In genomic region chr5:115243412-115243811, GRCh38 we compare ENCODE assay signal across 11 cellular contexts. TPM values are rescaled to one million over a fixed set of nuclear protein-coding genes. Genes with fewer than 3 reads are reported as not detected.
DNase-seq lines count a peak whose midpoint lies in the region; ATAC-seq and TF ChIP-seq lines count a peak whose summit lies in the region.
"Had no signal": no experiment of that assay in that cellular context is flagged by ENCODE, and none has a peak within 500 bp of the region (broad histone marks: within the 10 kb centered on the region; RNA-seq: fewer than 3 reads in every experiment).

No MANE protein-coding gene starts in this region.

- peaks cover 8% of the 10 kb centered on the region for H3K4me1 ChIP-seq in GM23248 (ENCODE audit: insufficient read depth)

- peaks cover 6% of the 10 kb centered on the region; the same call in 1 of the 2 replicates for H3F3A ChIP-seq in GM23248 (ENCODE audit: insufficient read depth)

- ATAC-seq in GM18511 (IDR thresholded peaks at IDR 0.05; ENCODE audit: unreplicated experiment) (peak; percentile 85), HG03558 (IDR thresholded peaks at IDR 0.05; ENCODE audit: extremely low read depth, unreplicated experiment) (peak; percentile 85)

- H3K4me2 ChIP-seq in GM23248 (ENCODE audit: unreplicated experiment): no peak overlapping the region

- no peaks in the 10 kb centered on the region for H3K27me3 ChIP-seq in GM23248 (replicated peaks; ENCODE audit: insufficient read depth)
- H3K27me3 ChIP-seq in WERI-Rb-1 (ENCODE audit: insufficient read depth, low read depth, severe bottlenecking): no peaks in the 10 kb centered on the region

- no peak overlapping the region for H3K4me3 ChIP-seq in GM23248
- H3K4me3 ChIP-seq in WERI-Rb-1 (ENCODE audit: low read depth, low read length): no peak overlapping the region

- TF ChIP-seq CTCF in WERI-Rb-1 (IDR thresholded peaks at IDR 0.05; ENCODE audit: low read depth, low read length): no peak

- H3K36me3 ChIP-seq in GM23248 (ENCODE audit: low read depth): peaks cover 15% of the 10 kb centered on the region
- no peaks in the 10 kb centered on the region; the same call in 1 of the 2 replicates for H3K36me3 ChIP-seq in WERI-Rb-1

- no peak overlapping the region for H3K27ac ChIP-seq in GM23248
- no peak overlapping the region for H3K27ac ChIP-seq in WERI-Rb-1

- DNase-seq in GM23248 (peak; percentile 67), glomerular visceral epithelial cell (ENCODE audit: extremely low spot score) (peak; percentile 15), WERI-Rb-1 (no peak), OCI-M1 (lab: John Stamatoyannopoulos, UW) (no peak), SHP77 (lab: John Stamatoyannopoulos, UW) (no peak), NCI-H1694 (lab: John Stamatoyannopoulos, UW) (no peak)
- DNase-seq: activated naive CD4-positive, alpha-beta T cell treated with anti-CD3 and anti-CD28 coated beads, Interleukin-2, amount 10 ng/mL, durations not matched to agents 7 days and 5 days; foreskin melanocyte; NCI-H2029 had no signal

- no peaks in the 10 kb centered on the region; the same call in 1 of the 2 replicates for H4K20me1 ChIP-seq in GM23248 (ENCODE audit: insufficient read depth)

- no peak overlapping the region for H2AFZ ChIP-seq in GM23248

- in situ Hi-C loops in GM23248 (cut with MboI): no loop called here

- no peaks in the 10 kb centered on the region for H3K9me3 ChIP-seq in GM23248 (ENCODE audit: low read depth)
- no peaks in the 10 kb centered on the region for H3K9me3 ChIP-seq in WERI-Rb-1 (ENCODE audit: severe bottlenecking)

- H3K9me2 ChIP-seq in GM23248 (ENCODE audit: insufficient read depth): no peaks in the 10 kb centered on the region

- peaks cover 66% of the 10 kb centered on the region for H3K79me2 ChIP-seq in GM23248 (ENCODE audit: insufficient read depth)

- no peak overlapping the region for H3K9ac ChIP-seq in GM23248

RNA-seq across cellular contexts. Expression of gene PGGT1B, which starts 19.3 kb away (rescaled TPM):
- 10.2 and 20.1 TPM in 2 replicates for total RNA-seq in GM23248 (2014; rRNA removed; shearing (Covaris generic))
- polyA plus RNA-seq in GM23248 (2016; fragmentation: Nextera tagmentation; extraction: Ambion mirVana): 13.7 and 17.8 TPM in 2 replicates

RNA-seq across cellular contexts. Expression of gene CCDC112, which starts 53.0 kb away (rescaled TPM):
- total RNA-seq in GM23248 (2014; rRNA removed; shearing (Covaris generic)): 4.2 and 4.6 TPM in 2 replicates
- 5.5 and 7.3 TPM in 2 replicates for polyA plus RNA-seq in GM23248 (2016; fragmentation: Nextera tagmentation; extraction: Ambion mirVana)

Comparison
In these comparisons a context has a peak if more than half of its experiments do, and no peak if none do; other contexts are left out.
1. DNase-seq: peak in GM23248 (single experiment) and glomerular visceral epithelial cell (single experiment); none in WERI-Rb-1 (single experiment), OCI-M1 (single experiment), SHP77 (0 of 2) and NCI-H1694 (single experiment).